17 cellular contexts compared by ENCODE assay signal in genomic region chr7:130879191-130879590, GRCh38.
DNase-seq lines count a peak whose midpoint lies in the region; ATAC-seq and TF ChIP-seq lines count a peak whose summit lies in the region.
"Had no signal": no experiment of that assay in that cellular context is flagged by ENCODE, and none has a peak within 500 bp of the region (broad histone marks: within the 10 kb centered on the region; RNA-seq: fewer than 3 reads in every experiment).

No MANE protein-coding gene starts in this region.

- no peaks in the 10 kb centered on the region for H3K9me3 Mint-ChIP-seq in T-helper 2 cell treated with Interferon-gamma antibody and Interleukin-4, amounts not matched to agents 5 μg/mL and 100 μg/mL, for 36 hours
- H3K9me3 Mint-ChIP-seq in activated naive CD8-positive, alpha-beta T cell (ENCODE audit: low read depth): no peaks in the 10 kb centered on the region
- H3K9me3 Mint-ChIP-seq: dendritic cell treated with granulocyte-macrophage colony-stimulating factor and Interleukin-4, amounts not matched to agents 40 ng/mL and 50 ng/mL, for 4 days had no signal

- peaks cover 10 to 100% of the 10 kb centered on the region in 2 donors for H3K36me3 ChIP-seq in psoas muscle (ENCODE audit: insufficient read depth in 1 of 2, low read depth in 1 of 2)
- H3K36me3 ChIP-seq: WERI-Rb-1 had no signal

- WGBS in psoas muscle, 3 donors: 68 to 84% (median 69%) methylated on average over 2 of the region's 2 CpGs

- peak overlapping the region; percentile 59 for H3K27ac Mint-ChIP-seq in T-helper 2 cell treated with Interferon-gamma antibody and Interleukin-4, amounts not matched to agents 5 μg/mL and 100 μg/mL, for 36 hours
- peak overlapping the region; percentile 68 for H3K27ac Mint-ChIP-seq in activated naive CD8-positive, alpha-beta T cell
- H3K27ac Mint-ChIP-seq: dendritic cell treated with granulocyte-macrophage colony-stimulating factor and Interleukin-4, amounts not matched to agents 40 ng/mL and 50 ng/mL, for 4 days had no signal

- intact Hi-C loops in psoas muscle (cut with DNase I): no loop called here

- H3K4me1 Mint-ChIP-seq in T-helper 2 cell treated with Interferon-gamma antibody and Interleukin-4, amounts not matched to agents 5 μg/mL and 100 μg/mL, for 36 hours (ENCODE audit: low read depth): peaks cover 28% of the 10 kb centered on the region
- H3K4me1 Mint-ChIP-seq in activated naive CD8-positive, alpha-beta T cell (ENCODE audit: low read depth): peaks cover 60% of the 10 kb centered on the region

- peaks cover 59% of the 10 kb centered on the region for H3K4me1 ChIP-seq in psoas muscle

- H3K27me3 Mint-ChIP-seq in T-helper 2 cell treated with Interferon-gamma antibody and Interleukin-4, amounts not matched to agents 5 μg/mL and 100 μg/mL, for 36 hours (ENCODE audit: low read depth): no peaks in the 10 kb centered on the region
- H3K27me3 Mint-ChIP-seq in activated naive CD8-positive, alpha-beta T cell: no peaks in the 10 kb centered on the region
- H3K27me3 Mint-ChIP-seq: dendritic cell treated with granulocyte-macrophage colony-stimulating factor and Interleukin-4, amounts not matched to agents 40 ng/mL and 50 ng/mL, for 4 days had no signal

- H3K9me3 ChIP-seq in psoas muscle: no peaks in the 10 kb centered on the region
- H3K9me3 ChIP-seq: SJSA1 had no signal

- H3K36me3 Mint-ChIP-seq in T-helper 2 cell treated with Interferon-gamma antibody and Interleukin-4, amounts not matched to agents 5 μg/mL and 100 μg/mL, for 36 hours (ENCODE audit: low read depth): peaks cover 57% of the 10 kb centered on the region
- H3K36me3 Mint-ChIP-seq in activated naive CD8-positive, alpha-beta T cell: peaks cover 22% of the 10 kb centered on the region

- H3K27ac ChIP-seq in psoas muscle: peak overlapping the region; percentile 94
- H3K27ac ChIP-seq: SJSA1, WERI-Rb-1 had no signal

- ATAC-seq in psoas muscle: no peak

- TF ChIP-seq CTCF in psoas muscle (IDR thresholded peaks at IDR 0.05): no peak

- DNase-seq in T-helper 2 cell treated with Interferon-gamma antibody and Interleukin-4, amounts not matched to agents 5 μg/mL and 100 μg/mL, for 36 hours (ENCODE audit: low spot score): no peak
- no peak for DNase-seq in T-helper 2 cell
- peak; percentile 51 for DNase-seq in LHCN-M2 (ENCODE audit: low read depth)
- DNase-seq in psoas muscle: no peak
- DNase-seq in NCI-H82 (lab: John Stamatoyannopoulos, UW): no peak
- DNase-seq in 8988T: no peak
- DNase-seq in effector CD8-positive, alpha-beta T cell (lab: John Stamatoyannopoulos, UW): no peak
- DNase-seq: anterior cingulate cortex; GOT3; NCI-H1694; NK-92 treated with Interleukin-12 subunit alpha and Interleukin-12 subunit beta, amount 100 ng/mL, for 24 hours; WERI-Rb-1 had no signal

- no peaks in the 10 kb centered on the region for H3K27me3 ChIP-seq in psoas muscle (ENCODE audit: insufficient read depth in 3 of 3, low read length in 2 of 3)
- H3K27me3 ChIP-seq: SJSA1 had no signal

- no peak overlapping the region for H3K4me3 Mint-ChIP-seq in T-helper 2 cell treated with Interferon-gamma antibody and Interleukin-4, amounts not matched to agents 5 μg/mL and 100 μg/mL, for 36 hours
- H3K4me3 Mint-ChIP-seq in activated naive CD8-positive, alpha-beta T cell: no peak overlapping the region
- H3K4me3 Mint-ChIP-seq: dendritic cell treated with granulocyte-macrophage colony-stimulating factor and Interleukin-4, amounts not matched to agents 40 ng/mL and 50 ng/mL, for 4 days had no signal

- H3K4me3 ChIP-seq in psoas muscle: no peak overlapping the region
- H3K4me3 ChIP-seq: lung, SJSA1, skin epidermis had no signal
